34 cellular contexts compared by ENCODE assay signal in the genomic region with DNA sequence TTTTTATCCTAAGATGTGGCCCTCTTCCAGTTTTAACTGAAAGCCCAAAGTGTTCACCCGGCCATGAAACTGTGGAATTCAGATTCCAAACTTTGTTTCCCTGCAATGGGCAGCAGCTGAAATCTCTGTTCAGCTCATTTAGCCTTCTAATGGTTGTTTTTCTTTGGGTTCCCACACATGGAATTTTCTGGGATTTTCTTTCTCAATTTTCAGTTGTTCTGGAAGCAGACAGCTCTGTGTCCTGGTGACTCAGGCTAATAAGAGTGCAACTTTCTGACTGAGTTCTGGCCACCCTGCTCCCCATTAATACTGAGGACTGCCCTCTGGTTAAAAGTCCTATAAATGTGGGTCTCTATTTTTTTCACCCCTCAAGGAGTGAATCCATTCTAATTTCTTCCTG.
"Had no signal": no experiment of that assay in that cellular context is flagged by ENCODE, and none has a peak within 500 bp of the region (broad histone marks: within the 10 kb centered on the region; RNA-seq: fewer than 3 reads in every experiment).

No MANE protein-coding gene starts in this region.

- H3K27ac ChIP-seq: cardiac muscle cell, coronary artery, left ventricle myocardium inferior, pancreas, prostate gland, uterus had no signal

- ATAC-seq: activated CD8-positive, alpha-beta T cell treated with anti-CD3 and anti-CD28 coated beads for 36 hours; activated naive CD4-positive, alpha-beta T cell treated with anti-CD3 and anti-CD28 coated beads, Interleukin-2, amount 50 U/mL, for 72 hours; effector memory CD8-positive, alpha-beta T cell; mucosa of descending colon; pancreas; sciatic nerve; stimulated activated memory B cell treated with anti-CD40 and anti-IgM and Interleukin-4, amounts not matched to agents 10 μg/mL and 1 μg/mL and 100 μg/mL, for 72 hours; stimulated activated naive CD8-positive, alpha-beta T cell treated with anti-CD3 and anti-CD28 coated beads, Interleukin-15, amount 100 ng/mL, for 72 hours; T-helper 17 cell had no signal

- H3K27me3 Mint-ChIP-seq: activated CD4-positive, alpha-beta T cell treated with anti-CD3 and anti-CD28 coated beads, Interleukin-2, amount 10 ng/mL, durations not matched to agents 7 days and 5 days; activated CD8-positive, alpha-beta T cell treated with anti-CD3 and anti-CD28 coated beads for 36 hours; effector memory CD8-positive, alpha-beta T cell; naive B cell; stimulated activated memory B cell treated with anti-CD40 and anti-IgM and Interleukin-4, amounts not matched to agents 10 μg/mL and 1 μg/mL and 100 μg/mL, for 72 hours; stimulated activated naive CD8-positive, alpha-beta T cell treated with anti-CD3 and anti-CD28 coated beads, Interleukin-15, amount 100 ng/mL, for 72 hours; T-helper 17 cell; type B pancreatic cell had no signal

- H3K4me3 ChIP-seq: cardiac muscle cell, coronary artery, left ventricle myocardium inferior, lung, mucosa of descending colon, pancreas, prostate gland, uterus had no signal

- H3K27ac Mint-ChIP-seq: activated CD4-positive, alpha-beta T cell treated with anti-CD3 and anti-CD28 coated beads, Interleukin-2, amount 10 ng/mL, durations not matched to agents 7 days and 5 days; activated CD8-positive, alpha-beta T cell treated with anti-CD3 and anti-CD28 coated beads for 36 hours; activated naive CD4-positive, alpha-beta T cell treated with anti-CD3 and anti-CD28 coated beads, Interleukin-2, amount 50 U/mL, for 72 hours; brain; effector memory CD8-positive, alpha-beta T cell; naive B cell; stimulated activated memory B cell treated with anti-CD40 and anti-IgM and Interleukin-4, amounts not matched to agents 10 μg/mL and 1 μg/mL and 100 μg/mL, for 72 hours; T-helper 17 cell; type B pancreatic cell had no signal

- FAIRE-seq: endothelial cell of umbilical vein, frontal cortex, islet of Langerhans, pancreas, small intestine had no signal

- H3K4me1 ChIP-seq: left ventricle myocardium inferior, pancreas, prostate gland, uterus had no signal

- DNase-seq: activated CD4-positive, alpha-beta T cell treated with anti-CD3 and anti-CD28 coated beads for 1 hour; activated CD4-positive, alpha-beta T cell treated with anti-CD3 and anti-CD28 coated beads, Interleukin-2, amount 10 ng/mL, durations not matched to agents 7 days and 5 days; activated CD8-positive, alpha-beta T cell treated with anti-CD3 and anti-CD28 coated beads for 36 hours; activated naive CD4-positive, alpha-beta T cell; activated T-cell treated with anti-CD3 and anti-CD28 coated beads, Interleukin-2, amount 50 U/mL, for 48 hours; anterior cingulate cortex; cerebellar nuclear complex; effector memory CD8-positive, alpha-beta T cell; glutamatergic neuron; left ventricle myocardium inferior; mucosa of descending colon; naive B cell; nucleus accumbens; pancreas; retina; small intestine; stimulated activated CD4-positive, alpha-beta T cell treated with anti-CD3 and anti-CD28 coated beads, Interleukin-4, amount 100 ng/mL, for 24 hours; stimulated activated naive CD8-positive, alpha-beta T cell treated with anti-CD3 and anti-CD28 coated beads, Interleukin-15, amount 100 ng/mL, for 72 hours; substantia nigra; T-helper 17 cell; uterus had no signal

- H3K36me3 ChIP-seq: cardiac muscle cell, pancreas, prostate gland, uterus had no signal

- H3K4me3 Mint-ChIP-seq: activated CD4-positive, alpha-beta T cell treated with anti-CD3 and anti-CD28 coated beads, Interleukin-2, amount 10 ng/mL, durations not matched to agents 7 days and 5 days; activated CD8-positive, alpha-beta T cell treated with anti-CD3 and anti-CD28 coated beads for 36 hours; brain; effector memory CD8-positive, alpha-beta T cell; naive B cell; neural crest cell; stimulated activated memory B cell treated with anti-CD40 and anti-IgM and Interleukin-4, amounts not matched to agents 10 μg/mL and 1 μg/mL and 100 μg/mL, for 72 hours; stimulated activated naive CD8-positive, alpha-beta T cell treated with anti-CD3 and anti-CD28 coated beads, Interleukin-15, amount 100 ng/mL, for 72 hours; T-helper 17 cell; type B pancreatic cell had no signal

- H3K9me3 Mint-ChIP-seq: activated CD8-positive, alpha-beta T cell treated with anti-CD3 and anti-CD28 coated beads for 36 hours; activated naive CD4-positive, alpha-beta T cell treated with anti-CD3 and anti-CD28 coated beads, Interleukin-2, amount 50 U/mL, for 72 hours; effector memory CD8-positive, alpha-beta T cell; neural crest cell; stimulated activated memory B cell treated with anti-CD40 and anti-IgM and Interleukin-4, amounts not matched to agents 10 μg/mL and 1 μg/mL and 100 μg/mL, for 72 hours; stimulated activated naive CD8-positive, alpha-beta T cell treated with anti-CD3 and anti-CD28 coated beads, Interleukin-15, amount 100 ng/mL, for 72 hours; type B pancreatic cell had no signal

- H3K9me3 ChIP-seq: mucosa of descending colon, pancreas, prostate gland, uterus had no signal

- H3K27me3 ChIP-seq: cardiac muscle cell, pancreas, uterus had no signal

- H3K4me1 Mint-ChIP-seq: activated CD4-positive, alpha-beta T cell treated with anti-CD3 and anti-CD28 coated beads, Interleukin-2, amount 10 ng/mL, durations not matched to agents 7 days and 5 days; brain; naive B cell; neural crest cell; stimulated activated memory B cell treated with anti-CD40 and anti-IgM and Interleukin-4, amounts not matched to agents 10 μg/mL and 1 μg/mL and 100 μg/mL, for 72 hours; stimulated activated naive CD8-positive, alpha-beta T cell treated with anti-CD3 and anti-CD28 coated beads, Interleukin-15, amount 100 ng/mL, for 72 hours; T-helper 17 cell had no signal
